8 cellular contexts compared by ENCODE assay signal in genomic region chr16:57092786-57093301, GRCh38. TPM values are rescaled to one million over a fixed set of nuclear protein-coding genes. Genes with fewer than 3 reads are reported as not detected.
DNase-seq lines count a peak whose midpoint lies in the region; ATAC-seq and TF ChIP-seq lines count a peak whose summit lies in the region.

No MANE protein-coding gene starts in this region.

- peaks cover 11% of the 10 kb centered on the region for H3K4me1 Mint-ChIP-seq in central memory CD8-positive, alpha-beta T cell

- H3K9me3 ChIP-seq in right lobe of liver, result no peaks in the 10 kb centered on the region

- no peaks in the 10 kb centered on the region for H3K9me3 Mint-ChIP-seq in central memory CD8-positive, alpha-beta T cell

- H3K27ac Mint-ChIP-seq in central memory CD8-positive, alpha-beta T cell (ENCODE audit: low read depth), result no peak overlapping the region

- no peak for DNase-seq in central memory CD8-positive, alpha-beta T cell (ENCODE audit: low spot score in 2 of 2)
- peak; percentile 62 to 69 (median 68) for DNase-seq in right lobe of liver
- DNase-seq in stimulated activated CD4-positive, alpha-beta T cell treated with anti-CD3 and anti-CD28 coated beads, TNF-alpha, amount 100 ng/mL, for 48 hours (ENCODE audit: low read depth in 3 of 3), result peak in 2 of 3 donors; percentile 20 to 40
- DNase-seq in cerebellar nuclear complex (lab: John Stamatoyannopoulos, UW), result no peak

- no peaks in the 10 kb centered on the region for H3K27me3 ChIP-seq in right lobe of liver

- ATAC-seq in HG03280 (IDR thresholded peaks at IDR 0.05; ENCODE audit: unreplicated experiment) (peak; percentile 45), right lobe of liver (peak; percentile 62 to 70 (median 67)), HG03095 (IDR thresholded peaks at IDR 0.05; ENCODE audit: unreplicated experiment) (no peak)
- peak; percentile 64 for ATAC-seq in central memory CD8-positive, alpha-beta T cell (replicated peaks; ENCODE audit: extremely low read depth, poor library complexity, severe bottlenecking)

- H3K27me3 Mint-ChIP-seq in central memory CD8-positive, alpha-beta T cell, result no peaks in the 10 kb centered on the region

- TF ChIP-seq CTCF in GM12873 (IDR thresholded peaks at IDR 0.05; ENCODE audit: insufficient read depth, low read depth, low read length, missing control alignments) (peak; percentile 59), VCaP (conservative IDR thresholded peaks at IDR 0.05) (peak; percentile 76), right lobe of liver (IDR thresholded peaks at IDR 0.05) (peak; percentile 26 to 73 (median 72))

- H3K4me3 ChIP-seq in right lobe of liver, result peak overlapping the region; percentile 70 to 76 (median 71)

- H3K36me3 Mint-ChIP-seq in central memory CD8-positive, alpha-beta T cell (ENCODE audit: insufficient read depth), result peaks cover 11% of the 10 kb centered on the region

- H3K4me3 Mint-ChIP-seq in central memory CD8-positive, alpha-beta T cell, result peak overlapping the region; percentile 81

- H3K36me3 ChIP-seq in right lobe of liver, result no peaks in the 10 kb centered on the region

- no peak for TF ChIP-seq POLR2A in right lobe of liver (IDR thresholded peaks at IDR 0.05)

- H3K27ac ChIP-seq in VCaP (peak overlapping the region; percentile 69), right lobe of liver (peak overlapping the region; percentile 49 to 74 (median 63))

- H3K4me1 ChIP-seq in right lobe of liver, result no peaks in the 10 kb centered on the region

- 0% methylated on average over 4 of the region's 51 CpGs for WGBS in right lobe of liver (ENCODE audit: insufficient coverage, low coverage, low lambda C conversion rate, missing lambda C conversion rate)

- intact Hi-C loops in right lobe of liver (cut with DNase I), result no loop called here

RNA-seq across cellular contexts. Expression of gene CPNE2, which starts 0.5 kb away (rescaled TPM):
- total RNA-seq in right lobe of liver, result 10 to 100 TPM in 3 of 6 experiments, 1 to 10 TPM in 3; 4.0 to 10.9 (median 9.7) TPM

Comparison
In these comparisons a context has a peak if more than half of its experiments do, and no peak if none do; other contexts are left out.
1. DNase-seq: peak in right lobe of liver (3 of 3) and stimulated activated CD4-positive, alpha-beta T cell treated with anti-CD3 and anti-CD28 coated beads, TNF-alpha, amount 100 ng/mL, for 48 hours (2 of 3); none in central memory CD8-positive, alpha-beta T cell (0 of 2) and cerebellar nuclear complex (0 of 2).
2. Peak in every context shown above with its lines, with median percentiles within 50 percentile points of each other: CTCF ChIP-seq.